Comparison of ENCODE assay signal across 8 cellular contexts in genomic region chr17:58337126-58337599, GRCh38. TPM values are rescaled to one million over a fixed set of nuclear protein-coding genes. Genes with fewer than 3 reads are reported as not detected.
DNase-seq lines count a peak whose midpoint lies in the region; ATAC-seq and TF ChIP-seq lines count a peak whose summit lies in the region.

No MANE protein-coding gene starts in this region.

- intact Hi-C loops in activated CD8-positive, alpha-beta T cell treated with anti-CD3 and anti-CD28 coated beads for 36 hours (cut with micrococcal nuclease): loop anchor here (5.0 to 10.0 kb wide), 3 partner anchors 80 to 768 kb away; partner anchors contain the start of genes RNF43 and TRIM37

- peak overlapping the region; percentile 81 for H3K4me3 Mint-ChIP-seq in activated CD8-positive, alpha-beta T cell treated with anti-CD3 and anti-CD28 coated beads for 36 hours
- peak overlapping the region; percentile 92 for H3K4me3 Mint-ChIP-seq in stimulated activated naive CD8-positive, alpha-beta T cell treated with anti-CD3 and anti-CD28 coated beads, Interleukin-15, Interleukin-2, amounts not matched to agents 100 ng/mL and 50 ng/mL, for 24 hours

- no peak for ATAC-seq in activated CD8-positive, alpha-beta T cell treated with anti-CD3 and anti-CD28 coated beads for 36 hours
- ATAC-seq in HG03280 (IDR thresholded peaks at IDR 0.05; ENCODE audit: unreplicated experiment): no peak

- POLR2A ChIA-PET in activated CD8-positive, alpha-beta T cell treated with anti-CD3 and anti-CD28 coated beads for 36 hours (lab: Charles Lee): interaction anchor here (0.6 to 26.8 kb wide), 17 partner anchors 2 to 1503 kb away, joined by 3 to 1558 read pairs (median 5); partner anchors contain the start of genes SUPT4H1 and TSPOAP1

- H3K9me3 Mint-ChIP-seq in activated CD8-positive, alpha-beta T cell treated with anti-CD3 and anti-CD28 coated beads for 36 hours: no peaks in the 10 kb centered on the region
- H3K9me3 Mint-ChIP-seq in stimulated activated naive CD8-positive, alpha-beta T cell treated with anti-CD3 and anti-CD28 coated beads, Interleukin-15, Interleukin-2, amounts not matched to agents 100 ng/mL and 50 ng/mL, for 24 hours: no peaks in the 10 kb centered on the region

- peak overlapping the region; percentile 96 for H3K27ac Mint-ChIP-seq in activated CD8-positive, alpha-beta T cell treated with anti-CD3 and anti-CD28 coated beads for 36 hours
- H3K27ac Mint-ChIP-seq in stimulated activated naive CD8-positive, alpha-beta T cell treated with anti-CD3 and anti-CD28 coated beads, Interleukin-15, Interleukin-2, amounts not matched to agents 100 ng/mL and 50 ng/mL, for 24 hours: peak overlapping the region; percentile 99

- no peak for TF ChIP-seq CTCF in activated CD8-positive, alpha-beta T cell treated with anti-CD3 and anti-CD28 coated beads for 36 hours (IDR thresholded peaks at IDR 0.05)

- H3K36me3 Mint-ChIP-seq in activated CD8-positive, alpha-beta T cell treated with anti-CD3 and anti-CD28 coated beads for 36 hours (ENCODE audit: low read depth): peaks cover 74% of the 10 kb centered on the region
- H3K36me3 Mint-ChIP-seq in stimulated activated naive CD8-positive, alpha-beta T cell treated with anti-CD3 and anti-CD28 coated beads, Interleukin-15, Interleukin-2, amounts not matched to agents 100 ng/mL and 50 ng/mL, for 24 hours (ENCODE audit: low read depth): peaks cover 46% of the 10 kb centered on the region

- no peaks in the 10 kb centered on the region for H3K27me3 ChIP-seq in layer of hippocampus (ENCODE audit: control insufficient read depth, insufficient read depth, low read length)

- H3K4me1 Mint-ChIP-seq in activated CD8-positive, alpha-beta T cell treated with anti-CD3 and anti-CD28 coated beads for 36 hours (ENCODE audit: low read depth): peaks cover 3% of the 10 kb centered on the region
- H3K4me1 Mint-ChIP-seq in stimulated activated naive CD8-positive, alpha-beta T cell treated with anti-CD3 and anti-CD28 coated beads, Interleukin-15, Interleukin-2, amounts not matched to agents 100 ng/mL and 50 ng/mL, for 24 hours (ENCODE audit: low read depth): peaks cover 58% of the 10 kb centered on the region

- H3K27ac ChIP-seq in layer of hippocampus (ENCODE audit: low read depth, low read length): peak overlapping the region; percentile 80

- peaks cover 2% of the 10 kb centered on the region for H3K27me3 Mint-ChIP-seq in activated CD8-positive, alpha-beta T cell treated with anti-CD3 and anti-CD28 coated beads for 36 hours
- no peaks in the 10 kb centered on the region for H3K27me3 Mint-ChIP-seq in stimulated activated naive CD8-positive, alpha-beta T cell treated with anti-CD3 and anti-CD28 coated beads, Interleukin-15, Interleukin-2, amounts not matched to agents 100 ng/mL and 50 ng/mL, for 24 hours

- peak; percentile 44 for DNase-seq in KG1 (lab: John Stamatoyannopoulos, UW)
- DNase-seq in activated CD8-positive, alpha-beta T cell treated with anti-CD3 and anti-CD28 coated beads for 36 hours: peak; percentile 75
- no peak for DNase-seq in ureter (ENCODE audit: low spot score)
- DNase-seq in OCI-M2 (lab: John Stamatoyannopoulos, UW; ENCODE audit: unreplicated experiment): no peak
- DNase-seq in NCI-H2081 (lab: John Stamatoyannopoulos, UW): no peak

- CTCF ChIA-PET in activated CD8-positive, alpha-beta T cell treated with anti-CD3 and anti-CD28 coated beads for 36 hours (lab: Charles Lee): interaction anchor here (0.9 to 6.2 kb wide), 6 partner anchors 7 to 81 kb away, joined by 4 to 51 read pairs (median 20); partner anchors contain the start of genes RNF43, SUPT4H1 and TSPOAP1

RNA-seq across cellular contexts. Expression of gene TSPOAP1, which starts 8.6 kb away (rescaled TPM):
- total RNA-seq in activated CD8-positive, alpha-beta T cell treated with anti-CD3 and anti-CD28 coated beads for 36 hours: 10 to 100 TPM; 21.1 to 24.1 TPM
- total RNA-seq in ureter: 21.0 TPM

RNA-seq across cellular contexts. Expression of gene SUPT4H1, which starts 14.8 kb away (rescaled TPM):
- total RNA-seq in activated CD8-positive, alpha-beta T cell treated with anti-CD3 and anti-CD28 coated beads for 36 hours: 100 to 1,000 TPM; 104 to 110 TPM
- 55.2 TPM for total RNA-seq in ureter

RNA-seq across cellular contexts. Expression of gene MPO, which starts 56.4 kb away (rescaled TPM):
- total RNA-seq in activated CD8-positive, alpha-beta T cell treated with anti-CD3 and anti-CD28 coated beads for 36 hours: not detected
- total RNA-seq in ureter: 0.23 TPM

Comparison
In these comparisons a context has a peak if more than half of its experiments do, and no peak if none do; other contexts are left out.
1. DNase-seq: peak in KG1 (single experiment) and activated CD8-positive, alpha-beta T cell treated with anti-CD3 and anti-CD28 coated beads for 36 hours (single experiment); none in ureter (single experiment), OCI-M2 (single experiment) and NCI-H2081 (0 of 2).